Comparison of ENCODE assay signal across 8 cellular contexts in the genomic region with DNA sequence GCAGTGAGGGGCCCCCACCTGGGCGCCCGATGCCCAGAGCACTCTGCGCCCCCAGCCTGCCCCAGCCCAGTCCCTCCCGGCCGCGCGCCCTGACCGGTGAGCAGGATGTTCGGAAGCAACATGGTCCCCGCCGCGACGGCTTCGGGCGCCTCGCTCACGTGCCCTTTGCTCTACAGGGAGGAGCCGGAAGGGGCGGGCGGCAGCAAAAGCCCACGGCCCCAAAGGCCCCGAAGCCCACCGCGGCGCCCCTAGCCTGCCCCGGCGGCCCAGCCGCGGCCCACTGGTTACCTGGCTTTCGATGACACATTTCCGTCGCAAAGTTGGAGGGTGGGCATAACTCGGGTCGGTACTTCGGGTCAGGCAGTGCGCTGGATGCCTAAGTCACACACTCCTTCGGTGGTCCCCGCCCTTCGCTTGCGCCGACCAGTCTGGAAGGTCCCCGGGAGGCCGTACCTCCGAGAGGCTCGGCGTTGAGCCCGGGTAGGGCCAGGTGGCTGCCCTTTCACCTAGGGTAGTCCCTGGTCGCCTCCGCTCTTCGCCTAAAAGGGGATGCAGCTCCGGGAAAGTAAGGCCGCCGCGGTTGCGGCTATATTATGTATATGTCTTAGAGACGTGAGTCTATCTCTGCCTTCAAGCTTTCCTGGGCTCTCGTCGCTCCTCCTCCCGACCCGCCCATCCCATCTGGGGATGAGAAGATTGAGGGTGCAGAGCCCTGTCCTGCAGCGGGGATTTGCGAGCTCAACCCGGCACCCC. TPM values are rescaled to one million over a fixed set of nuclear protein-coding genes. Genes with fewer than 3 reads are reported as not detected.
DNase-seq lines count a peak whose midpoint lies in the region; ATAC-seq, FAIRE-seq and TF ChIP-seq lines count a peak whose summit lies in the region.

TSS of gene AK6 (minus strand) at position 152 of the 753 bp plus-strand sequence. CDS start at position 122, 30 bp downstream.
TSS of gene RAD17 (plus strand) at position 450 of the 753 bp plus-strand sequence. CDS start 2,391 bp downstream, outside the sequence.
TSS of gene TAF9 (minus strand) at position 152 of the 753 bp plus-strand sequence. CDS start 3,783 bp downstream, outside the sequence.

- no peaks in the 10 kb centered on the region for H3K9me3 ChIP-seq in H1 (ENCODE audit: insufficient read depth in 2 of 2, low read depth in 1 of 2, low read length in 1 of 2)
- H3K9me3 ChIP-seq in mesenchymal stem cell (ENCODE audit: control insufficient read depth, low read length), result no peaks in the 10 kb centered on the region

- peak within 1 kb of the TSS; percentile 68 for H3K18ac ChIP-seq in H1 (ENCODE audit: extremely low read depth, low read length)
- H3K18ac ChIP-seq in mesenchymal stem cell (ENCODE audit: low read depth in 1 of 2, low read length in 2 of 2), result peak within 1 kb of the TSS; percentile 94 to 96

- H2BK12ac ChIP-seq in H1 (ENCODE audit: low read depth, low read length), result peak within 1 kb of the TSS; percentile 60; the same call in 1 of the 2 replicates
- H2BK12ac ChIP-seq in mesenchymal stem cell (ENCODE audit: low read length in 2 of 2), result no peak within 1 kb of the TSS

- TF ChIP-seq POLR2A in H1 (IDR thresholded peaks at IDR 0.05; ENCODE audit: control extremely low read depth in 1 of 2, low read depth in 2 of 2, low read length in 2 of 2), result peak; percentile 90 to 97

- no peak within 1 kb of the TSS for H2AK5ac ChIP-seq in H1 (ENCODE audit: low read depth, low read length)
- H2AK5ac ChIP-seq in mesenchymal stem cell (ENCODE audit: low read length, severe bottlenecking), result peak within 1 kb of the TSS; percentile 81

- peak within 1 kb of the TSS; percentile 95 for H2BK5ac ChIP-seq in H1 (ENCODE audit: low read depth, low read length)
- peak within 1 kb of the TSS; percentile 99 for H2BK5ac ChIP-seq in mesenchymal stem cell (ENCODE audit: low read depth, low read length, poor library complexity, severe bottlenecking)

- H4K91ac ChIP-seq in H1 (replicated peaks; ENCODE audit: insufficient read length, low read length), result peak within 1 kb of the TSS; percentile 79
- peak within 1 kb of the TSS; percentile 99 for H4K91ac ChIP-seq in mesenchymal stem cell (ENCODE audit: low read length)

- H2AFZ ChIP-seq in H1 (ENCODE audit: low read length) (peak within 1 kb of the TSS; percentile 76; the same call in 1 of the 2 replicates), mesenchymal stem cell (ENCODE audit: low read depth, low read length) (peak within 1 kb of the TSS; percentile 82)

- H4K8ac ChIP-seq in H1 (ENCODE audit: extremely low read depth, insufficient read depth, low read length) (peak within 1 kb of the TSS; percentile 100), mesenchymal stem cell (ENCODE audit: low read length) (peak within 1 kb of the TSS; percentile 98)

- H3K9ac ChIP-seq in H1 (replicated peaks in 1 of 4; ENCODE audit: extremely low read depth in 1 of 4, low read depth in 3 of 4, low read length in 3 of 4), result peak within 1 kb of the TSS; percentile 95 to 98 (median 98)
- H3K9ac ChIP-seq in mesenchymal stem cell (ENCODE audit: low read length), result peak within 1 kb of the TSS; percentile 100

- TF ChIP-seq EP300 in H1 (IDR thresholded peaks at IDR 0.05; ENCODE audit: borderline replicate concordance in 1 of 2, low read depth in 2 of 2, low read length in 2 of 2), result no peak

- H3K79me2 ChIP-seq in H1 (ENCODE audit: control insufficient read depth in 1 of 2, insufficient read depth in 2 of 2, low read length in 2 of 2), result peaks cover 16 to 67% of the 10 kb centered on the region in 2 experiments

- TF ChIP-seq CTCF in H1 (IDR thresholded peaks at IDR 0.05; ENCODE audit: control extremely low read depth in 1 of 3, insufficient read depth in 1 of 3, low read depth in 1 of 3, low read length in 3 of 3), result no peak

- H3K36me3 ChIP-seq in H1 (ENCODE audit: control insufficient read depth in 2 of 4, insufficient read depth in 4 of 4, low read length in 3 of 4) (peaks cover 3 to 29% (median 13%) of the 10 kb centered on the region in 4 experiments; a peak in 7 of 8 replicates), mesenchymal stem cell (ENCODE audit: control insufficient read depth in 1 of 2, insufficient read depth in 2 of 2, low read depth in 1 of 2, low read length in 2 of 2) (peaks cover 6 to 33% of the 10 kb centered on the region in 2 experiments)

- peak within 1 kb of the TSS; percentile 99 for H3K27ac ChIP-seq in H1 (ENCODE audit: low read depth, low read length)
- peak within 1 kb of the TSS; percentile 94 for H3K27ac ChIP-seq in mesenchymal stem cell (ENCODE audit: low read length, poor library complexity, severe bottlenecking)

- H3K14ac ChIP-seq in H1 (ENCODE audit: insufficient read length) (no peak within 1 kb of the TSS), mesenchymal stem cell (ENCODE audit: low read length in 2 of 2) (peak within 1 kb of the TSS in 1 of 2 experiments; percentile 60)

- no peaks in the 10 kb centered on the region for H3K27me3 ChIP-seq in H1 (replicated peaks in 1 of 4; ENCODE audit: control insufficient read depth in 3 of 4, extremely low read depth in 1 of 4, insufficient read depth in 3 of 4, low read length in 3 of 4)
- no peaks in the 10 kb centered on the region for H3K27me3 ChIP-seq in mesenchymal stem cell (ENCODE audit: control insufficient read depth in 1 of 2, insufficient read depth in 1 of 2, low read length in 2 of 2)

- 2% methylated on average over 63 of the region's 63 CpGs; no CpG with 5 or more reads in 1 of the 2 experiments for WGBS in H1 (ENCODE audit: extremely low coverage in 1 of 2, insufficient coverage in 1 of 2, insufficient read length in 1 of 2, insufficient replicate concordance in 2 of 2, low coverage in 1 of 2, low lambda C conversion rate in 2 of 2, missing lambda C conversion rate in 1 of 2), 2 experiments
- under 1% methylated on average over 56 of the region's 63 CpGs for WGBS in mesenchymal stem cell

- H2BK15ac ChIP-seq in H1 (ENCODE audit: low read length) (no peak within 1 kb of the TSS; the same call in 1 of the 2 replicates), mesenchymal stem cell (ENCODE audit: low read depth, poor library complexity, severe bottlenecking) (peak within 1 kb of the TSS; percentile 97)

- peak within 1 kb of the TSS; percentile 99 for H4K5ac ChIP-seq in H1 (ENCODE audit: insufficient read length, low read depth, low read length)

- POLR2A ChIA-PET in H1 (lab: Charles Lee; ENCODE audit: partially characterized antibody), result interaction anchor here (0.7 to 1.3 kb wide), 8 partner anchors 30 to 276 kb away, joined by 3 to 5 read pairs (median 4); partner anchors contain the start of genes MARVELD2 and SLC30A5

- ATAC-seq in GM21360 (IDR thresholded peaks at IDR 0.05; ENCODE audit: unreplicated experiment), result peak; percentile 75

- H3K4ac ChIP-seq in H1 (replicated peaks; ENCODE audit: insufficient read length, low read depth, low read length) (no peak within 1 kb of the TSS), mesenchymal stem cell (ENCODE audit: low read depth in 1 of 2, low read length in 2 of 2) (peak within 1 kb of the TSS; percentile 71 to 85)

- H3K23ac ChIP-seq in H1 (ENCODE audit: insufficient read length) (no peak within 1 kb of the TSS), mesenchymal stem cell (ENCODE audit: low read length in 2 of 2) (no peak within 1 kb of the TSS)

- H3K4me1 ChIP-seq in H1 (replicated peaks in 1 of 4; ENCODE audit: control insufficient read depth in 3 of 4, insufficient read depth in 4 of 4, low read length in 3 of 4), result peaks cover 0 to 5% (median 0%) of the 10 kb centered on the region in 4 experiments; a peak in 1 of 7 replicates
- H3K4me1 ChIP-seq in mesenchymal stem cell (ENCODE audit: control insufficient read depth, insufficient read depth, low read depth, low read length), result peaks cover 4% of the 10 kb centered on the region

- peak within 1 kb of the TSS; percentile 89 for H3K56ac ChIP-seq in H1 (replicated peaks; ENCODE audit: insufficient read length, low read depth, low read length)

- 0 out of 2 replicates have a peak, but pooled peaks cover 2% of the 10 kb centered on the region for H3K79me1 ChIP-seq in H1 (ENCODE audit: low read depth, low read length)
- H3K79me1 ChIP-seq in mesenchymal stem cell (replicated peaks; ENCODE audit: low read length, poor library complexity, severe bottlenecking), result peaks cover 5% of the 10 kb centered on the region

- peak within 1 kb of the TSS; percentile 51 to 69 for H3K4me2 ChIP-seq in H1 (ENCODE audit: insufficient read depth in 1 of 2, low read depth in 2 of 2, low read length in 2 of 2)
- peak within 1 kb of the TSS; percentile 87 for H3K4me2 ChIP-seq in mesenchymal stem cell (ENCODE audit: low read length, poor library complexity, severe bottlenecking)

- CTCF ChIA-PET in H1 (lab: Charles Lee; ENCODE audit: partially characterized antibody), result interaction anchor here (1.3 kb wide), 1 partner anchor 104 kb away, joined by 3 read pairs; no protein-coding TSS in a partner anchor

- H2BK120ac ChIP-seq in H1 (replicated peaks; ENCODE audit: low read depth, low read length), result peak within 1 kb of the TSS; percentile 79
- peak within 1 kb of the TSS; percentile 97 for H2BK120ac ChIP-seq in mesenchymal stem cell (ENCODE audit: low read depth, low read length)

- no peaks in the 10 kb centered on the region; the same call in 1 of the 2 replicates for H3K23me2 ChIP-seq in H1 (ENCODE audit: low read depth, low read length)

- H4K20me1 ChIP-seq in H1 (replicated peaks in 1 of 2; ENCODE audit: control insufficient read depth in 1 of 2, insufficient read depth in 2 of 2, low read length in 2 of 2), result peaks cover 0 to 2% of the 10 kb centered on the region in 2 experiments

- no peak within 1 kb of the TSS for H2BK20ac ChIP-seq in H1 (ENCODE audit: low read length)

- FAIRE-seq in H1 (lab: Jason Lieb, UNC), result peak; percentile 19

- H3K4me3 ChIP-seq in H1 (ENCODE audit: extremely low read depth in 1 of 4, insufficient read depth in 2 of 4, low read depth in 3 of 4, low read length in 4 of 4) (peak within 1 kb of the TSS; percentile 83 to 95 (median 88)), mesenchymal stem cell (ENCODE audit: insufficient read depth in 1 of 2, low read depth in 1 of 2, low read length in 2 of 2) (peak within 1 kb of the TSS; percentile 82 to 86)

- DNase-seq in COLO668 (lab: John Stamatoyannopoulos, UW; ENCODE audit: unreplicated experiment) (peak; percentile 89), HT1080 (ENCODE audit: low read depth) (peak; percentile 93), NOMO-1 treated with DMSO at 0.1 percent for 48 hours (lab: John Stamatoyannopoulos, UW; ENCODE audit: unreplicated experiment) (peak; percentile 91), H1 (ENCODE audit: low read depth in 1 of 2, low spot score in 2 of 2) (peak; percentile 81 to 95), mesenchymal stem cell (peak; percentile 94)
- DNase-seq in activated CD8-positive, alpha-beta memory T cell treated with anti-CD3 and anti-CD28 coated beads for 48 hours (ENCODE audit: low read depth in 2 of 3, low spot score in 2 of 3), result peak; percentile 86 to 88 (median 86)
- DNase-seq in stimulated activated CD8-positive, alpha-beta memory T cell treated with anti-CD3 and anti-CD28 coated beads, Interleukin-12 subunit alpha, Interleukin-12 subunit beta, amount 100 ng/mL, for 4 hours (ENCODE audit: low read depth), result peak; percentile 86

- 0 out of 4 replicates have a peak, but pooled peaks of 1 of the 2 experiments have one; percentile 3 for TF ChIP-seq RAD21 in H1 (IDR thresholded peaks at IDR 0.05 in 1 of 2, conservative IDR thresholded peaks at IDR 0.05 in 1 of 2; ENCODE audit: low read depth in 2 of 2, low read length in 2 of 2)

RNA-seq across cellular contexts. Expression of gene AK6, which starts in this region (rescaled TPM):
- total RNA-seq in HT1080 (2014; rRNA removed; shearing (Covaris generic)), result 56.3 and 56.6 TPM in 2 replicates
- polyA plus RNA-seq in HT1080 (2015; cell fraction: cytosol; rRNA removed), result 42.2 and 48.8 TPM in 2 replicates
- polyA plus RNA-seq in HT1080 (2015; cell fraction: nucleus; rRNA removed), result 28.9 and 31.7 TPM in 2 replicates
- total RNA-seq in H1 (2021; fragmentation: NEBNext Ultra II Directional; extraction: Animal tissue kit (Norgen Biotek cat#: 25700)), result 44.2 and 51.2 TPM in 2 replicates
- 10.2 and 22.5 TPM in 2 replicates for polyA plus RNA-seq in H1 (2011; rRNA removed)
- polyA plus RNA-seq in H1 (2011; cell fraction: cytosol; rRNA removed), result 34.8 TPM
- 5.8 TPM for polyA plus RNA-seq in H1 (2011; cell fraction: nucleus; rRNA removed)
- polyA plus RNA-seq in H1 (2012, experiment 1 of 2), result 32.7 to 79.2 TPM (median 42.3 TPM) in 4 replicates
- polyA plus RNA-seq in H1 (2012, experiment 2 of 2), result 12.0 TPM
- polyA plus RNA-seq in H1 (2013, experiment 1 of 2), result 48.3 TPM
- polyA plus RNA-seq in H1 (2013, experiment 2 of 2), result 46.7 TPM
- polyA minus RNA-seq in H1 (2011; rRNA and poly(A)+ RNA removed), result 7.6 and 9.6 TPM in 2 replicates
- polyA minus RNA-seq in H1 (2011; cell fraction: cytosol; rRNA and poly(A)+ RNA removed), result 11.7 TPM
- 13.4 TPM for polyA minus RNA-seq in H1 (2011; cell fraction: nucleus; rRNA and poly(A)+ RNA removed)
- polyA plus RNA-seq in mesenchymal stem cell (2013, experiment 1 of 2), result 50.7 TPM
- polyA plus RNA-seq in mesenchymal stem cell (2013, experiment 2 of 2), result 58.1 TPM

RNA-seq across cellular contexts. Expression of gene RAD17, which starts in this region (rescaled TPM):
- total RNA-seq in HT1080 (2014; rRNA removed; shearing (Covaris generic)), result 17.9 and 19.8 TPM in 2 replicates
- polyA plus RNA-seq in HT1080 (2015; cell fraction: cytosol; rRNA removed), result 22.8 and 23.8 TPM in 2 replicates
- 26.7 and 33.3 TPM in 2 replicates for polyA plus RNA-seq in HT1080 (2015; cell fraction: nucleus; rRNA removed)
- 24.8 and 28.1 TPM in 2 replicates for total RNA-seq in H1 (2021; fragmentation: NEBNext Ultra II Directional; extraction: Animal tissue kit (Norgen Biotek cat#: 25700))
- polyA plus RNA-seq in H1 (2011; rRNA removed), result 10.2 and 12.9 TPM in 2 replicates
- 14.7 TPM for polyA plus RNA-seq in H1 (2011; cell fraction: cytosol; rRNA removed)
- 38.6 TPM for polyA plus RNA-seq in H1 (2011; cell fraction: nucleus; rRNA removed)
- polyA plus RNA-seq in H1 (2012, experiment 1 of 2), result 19.6 to 26.4 TPM (median 23.0 TPM) in 4 replicates
- 1.2 TPM for polyA plus RNA-seq in H1 (2012, experiment 2 of 2)
- polyA plus RNA-seq in H1 (2013, experiment 1 of 2), result 23.3 TPM
- 22.8 TPM for polyA plus RNA-seq in H1 (2013, experiment 2 of 2)
- polyA minus RNA-seq in H1 (2011; rRNA and poly(A)+ RNA removed), result 27.5 and 38.2 TPM in 2 replicates
- 16.5 TPM for polyA minus RNA-seq in H1 (2011; cell fraction: cytosol; rRNA and poly(A)+ RNA removed)
- 73.3 TPM for polyA minus RNA-seq in H1 (2011; cell fraction: nucleus; rRNA and poly(A)+ RNA removed)
- polyA plus RNA-seq in mesenchymal stem cell (2013, experiment 1 of 2), result 18.3 TPM
- 17.4 TPM for polyA plus RNA-seq in mesenchymal stem cell (2013, experiment 2 of 2)

RNA-seq across cellular contexts. Expression of gene TAF9, which starts in this region (rescaled TPM):
- total RNA-seq in HT1080 (2014; rRNA removed; shearing (Covaris generic)), result 144 and 189 TPM in 2 replicates
- 145 and 148 TPM in 2 replicates for polyA plus RNA-seq in HT1080 (2015; cell fraction: cytosol; rRNA removed)
- polyA plus RNA-seq in HT1080 (2015; cell fraction: nucleus; rRNA removed), result 101 and 104 TPM in 2 replicates
- 85.1 and 85.4 TPM in 2 replicates for total RNA-seq in H1 (2021; fragmentation: NEBNext Ultra II Directional; extraction: Animal tissue kit (Norgen Biotek cat#: 25700))
- 76.0 and 135 TPM in 2 replicates for polyA plus RNA-seq in H1 (2011; rRNA removed)
- polyA plus RNA-seq in H1 (2011; cell fraction: cytosol; rRNA removed), result 124 TPM
- polyA plus RNA-seq in H1 (2011; cell fraction: nucleus; rRNA removed), result 32.4 TPM
- 81.1 to 111 TPM (median 85.5 TPM) in 4 replicates for polyA plus RNA-seq in H1 (2012, experiment 1 of 2)
- polyA plus RNA-seq in H1 (2012, experiment 2 of 2), result 13.7 TPM
- 60.6 TPM for polyA plus RNA-seq in H1 (2013, experiment 1 of 2)
- polyA plus RNA-seq in H1 (2013, experiment 2 of 2), result 59.9 TPM
- polyA minus RNA-seq in H1 (2011; rRNA and poly(A)+ RNA removed), result 58.8 and 82.7 TPM in 2 replicates
- polyA minus RNA-seq in H1 (2011; cell fraction: cytosol; rRNA and poly(A)+ RNA removed), result 25.8 TPM
- 53.1 TPM for polyA minus RNA-seq in H1 (2011; cell fraction: nucleus; rRNA and poly(A)+ RNA removed)
- polyA plus RNA-seq in mesenchymal stem cell (2013, experiment 1 of 2), result 95.3 TPM
- 102 TPM for polyA plus RNA-seq in mesenchymal stem cell (2013, experiment 2 of 2)

Comparison
In these comparisons a context has a peak if more than half of its experiments do, and no peak if none do; other contexts are left out.
1. Peak in every context shown above with its lines: DNase-seq, ATAC-seq, H3K4me3 ChIP-seq and H3K27ac ChIP-seq.